ENCODE assay signal across 20 cellular contexts in the genomic region with DNA sequence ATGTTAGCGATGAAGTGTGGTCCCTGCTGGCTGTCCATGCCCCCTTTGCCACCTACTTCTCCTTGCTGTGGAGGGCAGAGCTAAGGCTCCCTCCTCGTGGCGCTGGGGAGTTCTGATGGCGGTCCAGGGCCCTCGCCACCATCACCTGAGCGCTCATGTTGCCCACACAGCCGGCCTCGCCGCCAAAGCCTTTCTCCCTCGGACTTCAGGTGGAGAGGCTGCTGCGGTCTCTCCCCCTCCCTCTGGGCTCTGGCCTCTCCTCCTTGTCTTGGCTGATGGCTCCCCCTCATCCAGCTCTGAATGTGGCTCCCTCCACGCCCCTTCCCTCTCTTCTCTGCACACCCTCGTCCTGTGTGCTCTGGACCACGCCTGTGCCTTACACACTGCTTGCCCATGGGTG. TPM values are rescaled to one million over a fixed set of nuclear protein-coding genes. Genes with fewer than 3 reads are reported as not detected.
DNase-seq lines count a peak whose midpoint lies in the region; ATAC-seq, FAIRE-seq and TF ChIP-seq lines count a peak whose summit lies in the region.
"Had no signal": no experiment of that assay in that cellular context is flagged by ENCODE, and none has a peak within 500 bp of the region (broad histone marks: within the 10 kb centered on the region; RNA-seq: fewer than 3 reads in every experiment).

No MANE protein-coding gene starts in this region.

- no peak overlapping the region; a peak in 1 of 7 replicates for H3K9ac ChIP-seq in H1 (replicated peaks in 1 of 4; ENCODE audit: extremely low read depth in 1 of 4, low read depth in 3 of 4, low read length in 3 of 4)

- H2AFZ ChIP-seq in H1 (ENCODE audit: low read length), result no peak overlapping the region
- H2AFZ ChIP-seq in GM23338, result no peak overlapping the region

- CTCF ChIA-PET in activated CD4-positive, alpha-beta T cell treated with anti-CD3 and anti-CD28 coated beads, Interleukin-2, amount 10 ng/mL, durations not matched to agents 7 days and 5 days (lab: Charles Lee), result interaction anchor here (1.1 kb wide), 1 partner anchor 17 kb away, joined by 4 read pairs; no protein-coding TSS in a partner anchor
- CTCF ChIA-PET in CD8-positive, alpha-beta T cell (lab: Charles Lee), result no interaction called here
- CTCF ChIA-PET in H1 (lab: Charles Lee; ENCODE audit: partially characterized antibody), result interaction anchor here (0.8 to 1.2 kb wide), 5 partner anchors 13 to 62 kb away, joined by 3 to 4 read pairs (median 3); no protein-coding TSS in a partner anchor

- no peak for TF ChIP-seq EP300 in H1 (IDR thresholded peaks at IDR 0.05; ENCODE audit: borderline replicate concordance in 1 of 2, low read depth in 2 of 2, low read length in 2 of 2)

- H3K79me2 ChIP-seq in H1 (ENCODE audit: control insufficient read depth in 1 of 2, insufficient read depth in 2 of 2, low read length in 2 of 2) (no peaks in the 10 kb centered on the region), GM23338 (replicated peaks; ENCODE audit: insufficient read depth) (no peaks in the 10 kb centered on the region)

- no peak for FAIRE-seq in H1 (lab: Jason Lieb, UNC)
- FAIRE-seq: A204.1 had no signal

- peaks cover 8% of the 10 kb centered on the region for H3K9me3 Mint-ChIP-seq in activated CD4-positive, alpha-beta T cell treated with anti-CD3 and anti-CD28 coated beads, Interleukin-2, amount 10 ng/mL, durations not matched to agents 24 days and 14 days
- H3K9me3 Mint-ChIP-seq in activated CD4-positive, alpha-beta T cell treated with anti-CD3 and anti-CD28 coated beads, Interleukin-2, amount 10 ng/mL, durations not matched to agents 7 days and 5 days, result peaks cover 3% of the 10 kb centered on the region
- no peaks in the 10 kb centered on the region for H3K9me3 Mint-ChIP-seq in CD8-positive, alpha-beta T cell
- H3K9me3 Mint-ChIP-seq in GM23338, result peaks cover 14% of the 10 kb centered on the region

- no peaks in the 10 kb centered on the region for H3K9me3 ChIP-seq in CD8-positive, alpha-beta T cell (ENCODE audit: low read length)
- H3K9me3 ChIP-seq in H1 (ENCODE audit: insufficient read depth in 2 of 2, low read depth in 1 of 2, low read length in 1 of 2), result peaks cover 0 to 5% of the 10 kb centered on the region in 2 experiments; a peak in 2 of 4 replicates
- H3K9me3 ChIP-seq: transverse colon had no signal

- H3K27me3 Mint-ChIP-seq in activated CD4-positive, alpha-beta T cell treated with anti-CD3 and anti-CD28 coated beads, Interleukin-2, amount 10 ng/mL, durations not matched to agents 24 days and 14 days, result peaks cover 17% of the 10 kb centered on the region
- peaks cover 12% of the 10 kb centered on the region for H3K27me3 Mint-ChIP-seq in activated CD4-positive, alpha-beta T cell treated with anti-CD3 and anti-CD28 coated beads, Interleukin-2, amount 10 ng/mL, durations not matched to agents 7 days and 5 days
- no peaks in the 10 kb centered on the region for H3K27me3 Mint-ChIP-seq in CD8-positive, alpha-beta T cell (ENCODE audit: low read depth)
- peaks cover 8% of the 10 kb centered on the region for H3K27me3 Mint-ChIP-seq in GM23338 (ENCODE audit: insufficient read depth, low read depth, poor library complexity)

- H2BK5ac ChIP-seq in H1 (ENCODE audit: low read depth, low read length), result no peak overlapping the region

- H3K56ac ChIP-seq in H1 (replicated peaks; ENCODE audit: insufficient read length, low read depth, low read length), result no peak overlapping the region

- POLR2A ChIA-PET in activated CD4-positive, alpha-beta T cell treated with anti-CD3 and anti-CD28 coated beads, Interleukin-2, amount 10 ng/mL, durations not matched to agents 7 days and 5 days (lab: Charles Lee), result no interaction called here
- POLR2A ChIA-PET in CD8-positive, alpha-beta T cell (lab: Charles Lee), result no interaction called here
- POLR2A ChIA-PET in H1 (lab: Charles Lee; ENCODE audit: partially characterized antibody), result interaction anchor here (0.6 to 1.1 kb wide), 2 partner anchors 10 to 30 kb away, joined by 3 read pairs; no protein-coding TSS in a partner anchor

- H3K4me3 Mint-ChIP-seq in activated CD4-positive, alpha-beta T cell treated with anti-CD3 and anti-CD28 coated beads, Interleukin-2, amount 10 ng/mL, durations not matched to agents 24 days and 14 days, result no peak overlapping the region
- H3K4me3 Mint-ChIP-seq in activated CD4-positive, alpha-beta T cell treated with anti-CD3 and anti-CD28 coated beads, Interleukin-2, amount 10 ng/mL, durations not matched to agents 7 days and 5 days, result no peak overlapping the region
- H3K4me3 Mint-ChIP-seq in CD8-positive, alpha-beta T cell, result no peak overlapping the region
- no peak overlapping the region for H3K4me3 Mint-ChIP-seq in GM23338

- H2BK20ac ChIP-seq in H1 (ENCODE audit: low read length), result peak overlapping the region; percentile 61; the same call in 1 of the 2 replicates

- no peak for TF ChIP-seq RAD21 in H1 (IDR thresholded peaks at IDR 0.05 in 1 of 2, conservative IDR thresholded peaks at IDR 0.05 in 1 of 2; ENCODE audit: low read depth in 2 of 2, low read length in 2 of 2)

- no peak overlapping the region for H2BK120ac ChIP-seq in H1 (replicated peaks; ENCODE audit: low read depth, low read length)

- H3K4ac ChIP-seq in H1 (replicated peaks; ENCODE audit: insufficient read length, low read depth, low read length), result no peak overlapping the region

- no peak overlapping the region for H3K14ac ChIP-seq in H1 (ENCODE audit: insufficient read length)

- no peak overlapping the region for H3K23ac ChIP-seq in H1 (ENCODE audit: insufficient read length)

- H3K27ac Mint-ChIP-seq in activated CD4-positive, alpha-beta T cell treated with anti-CD3 and anti-CD28 coated beads, Interleukin-2, amount 10 ng/mL, durations not matched to agents 24 days and 14 days, result peak overlapping the region; percentile 23
- H3K27ac Mint-ChIP-seq in activated CD4-positive, alpha-beta T cell treated with anti-CD3 and anti-CD28 coated beads, Interleukin-2, amount 10 ng/mL, durations not matched to agents 7 days and 5 days, result no peak overlapping the region
- peak overlapping the region; percentile 88 for H3K27ac Mint-ChIP-seq in CD8-positive, alpha-beta T cell
- H3K27ac Mint-ChIP-seq in GM23338, result no peak overlapping the region

- H3K9me2 ChIP-seq in GM23338 (ENCODE audit: insufficient read depth), result no peaks in the 10 kb centered on the region

- no peak overlapping the region; the same call in 1 of the 2 replicates for H4K8ac ChIP-seq in H1 (ENCODE audit: extremely low read depth, insufficient read depth, low read length)

- H3K27ac ChIP-seq in CD8-positive, alpha-beta T cell (ENCODE audit: low read depth, low read length), result no peak overlapping the region
- H3K27ac ChIP-seq in H1 (ENCODE audit: low read depth, low read length) (no peak overlapping the region), GM23338 (ENCODE audit: low read depth) (no peak overlapping the region)
- H3K27ac ChIP-seq: foreskin keratinocyte, transverse colon had no signal

- H4K91ac ChIP-seq in H1 (replicated peaks; ENCODE audit: insufficient read length, low read length), result no peak overlapping the region

- H3K23me2 ChIP-seq in H1 (ENCODE audit: low read depth, low read length), result no peaks in the 10 kb centered on the region

- no peaks in the 10 kb centered on the region for H3K79me1 ChIP-seq in H1 (ENCODE audit: low read depth, low read length)

- H3K18ac ChIP-seq in H1 (ENCODE audit: extremely low read depth, low read length), result no peak overlapping the region

- TF ChIP-seq CTCF in CD8-positive, alpha-beta T cell (IDR thresholded peaks at IDR 0.05), result no peak
- no peak for TF ChIP-seq CTCF in H1 (IDR thresholded peaks at IDR 0.05; ENCODE audit: control extremely low read depth in 1 of 3, insufficient read depth in 1 of 3, low read depth in 1 of 3, low read length in 3 of 3)
- TF ChIP-seq CTCF in GM23338 (conservative IDR thresholded peaks at IDR 0.05; ENCODE audit: low read depth in 2 of 2), result no peak

- WGBS in H1 (ENCODE audit: extremely low coverage in 1 of 2, insufficient coverage in 1 of 2, insufficient read length in 1 of 2, insufficient replicate concordance in 2 of 2, low coverage in 1 of 2, low lambda C conversion rate in 2 of 2, missing lambda C conversion rate in 1 of 2), 2 experiments, result 94% methylated on average over 14 of the region's 14 CpGs; no CpG with 5 or more reads in 1 of the 2 experiments

- H3F3A ChIP-seq in GM23338 (replicated peaks; ENCODE audit: low read depth), result no peaks in the 10 kb centered on the region

- no peaks in the 10 kb centered on the region for H3K36me3 Mint-ChIP-seq in activated CD4-positive, alpha-beta T cell treated with anti-CD3 and anti-CD28 coated beads, Interleukin-2, amount 10 ng/mL, durations not matched to agents 24 days and 14 days (ENCODE audit: low read depth)
- H3K36me3 Mint-ChIP-seq in activated CD4-positive, alpha-beta T cell treated with anti-CD3 and anti-CD28 coated beads, Interleukin-2, amount 10 ng/mL, durations not matched to agents 7 days and 5 days (ENCODE audit: low read depth), result no peaks in the 10 kb centered on the region
- no peaks in the 10 kb centered on the region for H3K36me3 Mint-ChIP-seq in CD8-positive, alpha-beta T cell
- peaks cover 4% of the 10 kb centered on the region; the same call in 2 of the 3 replicates for H3K36me3 Mint-ChIP-seq in GM23338 (ENCODE audit: low read depth)

- H3K27me3 ChIP-seq in CD8-positive, alpha-beta T cell (ENCODE audit: insufficient read depth, low read length), result no peaks in the 10 kb centered on the region
- peaks cover 0 to 2% (median under 1%) of the 10 kb centered on the region in 4 experiments; a peak in 2 of 7 replicates for H3K27me3 ChIP-seq in H1 (replicated peaks in 1 of 4; ENCODE audit: control insufficient read depth in 3 of 4, extremely low read depth in 1 of 4, insufficient read depth in 3 of 4, low read length in 3 of 4)
- no peaks in the 10 kb centered on the region for H3K27me3 ChIP-seq in GM23338 (ENCODE audit: insufficient read depth)
- H3K27me3 ChIP-seq: foreskin keratinocyte, transverse colon had no signal

- intact Hi-C loops in activated CD4-positive, alpha-beta T cell treated with anti-CD3 and anti-CD28 coated beads, Interleukin-2, amount 10 ng/mL, durations not matched to agents 24 days and 14 days (cut with micrococcal nuclease), result loop anchor here (5.0 to 10.0 kb wide), 3 partner anchors 57 to 433 kb away; no protein-coding TSS in a partner anchor
- intact Hi-C loops in CD8-positive, alpha-beta T cell (cut with DNase I, micrococcal nuclease), result loop anchor here (5.0 to 10.0 kb wide), 3 partner anchors 151 to 433 kb away; a partner anchor contains a TSS
- intact Hi-C loops in posterior vena cava (cut with DNase I), result no loop called here

- no peak overlapping the region for H4K5ac ChIP-seq in H1 (ENCODE audit: insufficient read length, low read depth, low read length)

- H3K4me2 ChIP-seq in H1 (ENCODE audit: insufficient read depth in 1 of 2, low read depth in 2 of 2, low read length in 2 of 2), result no peak overlapping the region
- no peak overlapping the region for H3K4me2 ChIP-seq in GM23338

- no peak for ATAC-seq in CD8-positive, alpha-beta T cell
- ATAC-seq in HG03097 (IDR thresholded peaks at IDR 0.05; ENCODE audit: low FRiP score, unreplicated experiment), result no peak
- ATAC-seq in GM23338, result no peak
- ATAC-seq in GM19463 (IDR thresholded peaks at IDR 0.05; ENCODE audit: unreplicated experiment), result no peak
- ATAC-seq: foreskin keratinocyte had no signal

- no peaks in the 10 kb centered on the region for H3K36me3 ChIP-seq in CD8-positive, alpha-beta T cell (ENCODE audit: insufficient read depth, low read length)
- no peaks in the 10 kb centered on the region for H3K36me3 ChIP-seq in H1 (ENCODE audit: control insufficient read depth in 2 of 4, insufficient read depth in 4 of 4, low read length in 3 of 4)
- H3K36me3 ChIP-seq in GM23338 (ENCODE audit: insufficient read depth), result no peaks in the 10 kb centered on the region
- H3K36me3 ChIP-seq: HAP-1, transverse colon had no signal

- peaks cover 17% of the 10 kb centered on the region for H3K4me1 Mint-ChIP-seq in activated CD4-positive, alpha-beta T cell treated with anti-CD3 and anti-CD28 coated beads, Interleukin-2, amount 10 ng/mL, durations not matched to agents 24 days and 14 days
- H3K4me1 Mint-ChIP-seq in activated CD4-positive, alpha-beta T cell treated with anti-CD3 and anti-CD28 coated beads, Interleukin-2, amount 10 ng/mL, durations not matched to agents 7 days and 5 days, result peaks cover 25% of the 10 kb centered on the region
- peaks cover 24% of the 10 kb centered on the region for H3K4me1 Mint-ChIP-seq in CD8-positive, alpha-beta T cell (ENCODE audit: low read depth)
- no peaks in the 10 kb centered on the region for H3K4me1 Mint-ChIP-seq in GM23338

- H4K20me1 ChIP-seq in H1 (replicated peaks in 1 of 2; ENCODE audit: control insufficient read depth in 1 of 2, insufficient read depth in 2 of 2, low read length in 2 of 2) (no peaks in the 10 kb centered on the region), GM23338 (replicated peaks; ENCODE audit: insufficient read depth) (no peaks in the 10 kb centered on the region)

- no peak overlapping the region for H3K4me3 ChIP-seq in CD8-positive, alpha-beta T cell (ENCODE audit: low read depth, low read length)
- H3K4me3 ChIP-seq in H1 (ENCODE audit: extremely low read depth in 1 of 4, insufficient read depth in 2 of 4, low read depth in 3 of 4, low read length in 4 of 4), result no peak overlapping the region
- H3K4me3 ChIP-seq in GM23338, result no peak overlapping the region
- H3K4me3 ChIP-seq: HAP-1, transverse colon had no signal

- peak overlapping the region; percentile 56; the same call in 1 of the 2 replicates for H2BK12ac ChIP-seq in H1 (ENCODE audit: low read depth, low read length)

- H3K4me1 ChIP-seq in CD8-positive, alpha-beta T cell (ENCODE audit: insufficient read depth, low read length), result peaks cover 26% of the 10 kb centered on the region
- no peaks in the 10 kb centered on the region for H3K4me1 ChIP-seq in H1 (replicated peaks in 1 of 4; ENCODE audit: control insufficient read depth in 3 of 4, insufficient read depth in 4 of 4, low read length in 3 of 4)
- no peaks in the 10 kb centered on the region for H3K4me1 ChIP-seq in GM23338 (ENCODE audit: insufficient read depth)
- H3K4me1 ChIP-seq: HAP-1 had no signal

- no peak for DNase-seq in activated CD4-positive, alpha-beta T cell treated with anti-CD3 and anti-CD28 coated beads, Interleukin-2, amount 10 ng/mL, durations not matched to agents 24 days and 14 days
- no peak for DNase-seq in activated CD4-positive, alpha-beta T cell treated with anti-CD3 and anti-CD28 coated beads, Interleukin-2, amount 10 ng/mL, durations not matched to agents 7 days and 5 days
- DNase-seq in CD8-positive, alpha-beta T cell, result peak in 1 of 7 experiments; percentile 41
- DNase-seq in H1 (ENCODE audit: low read depth in 1 of 2, low spot score in 2 of 2), result no peak
- peak; percentile 42 for DNase-seq in posterior vena cava (ENCODE audit: low spot score)
- DNase-seq in GM23338 (ENCODE audit: low spot score), result no peak
- DNase-seq: activated CD4-positive, alpha-beta T cell treated with anti-CD3 and anti-CD28 coated beads for 1 hour; anterior cingulate cortex; C1 segment of cervical spinal cord; foreskin keratinocyte; hypothalamus; KG1; kidney glomerular epithelial cell; NCI-H2081; NCI-H510A treated with DMSO at 0.1 percent for 48 hours; transverse colon had no signal

- H2BK15ac ChIP-seq in H1 (ENCODE audit: low read length), result no peak overlapping the region

- no peak overlapping the region for H2AK5ac ChIP-seq in H1 (ENCODE audit: low read depth, low read length)

- no peak for TF ChIP-seq POLR2A in H1 (IDR thresholded peaks at IDR 0.05; ENCODE audit: control extremely low read depth in 1 of 2, low read depth in 2 of 2, low read length in 2 of 2)

RNA-seq across cellular contexts. Expression of a gene that starts 14.5 kb away (rescaled TPM):
- total RNA-seq in activated CD4-positive, alpha-beta T cell treated with anti-CD3 and anti-CD28 coated beads, Interleukin-2, amount 10 ng/mL, durations not matched to agents 24 days and 14 days, result 93.2 and 95.6 TPM in 2 replicates
- 10 to 100 TPM; 69.5 to 77.0 TPM for total RNA-seq in activated CD4-positive, alpha-beta T cell treated with anti-CD3 and anti-CD28 coated beads, Interleukin-2, amount 10 ng/mL, durations not matched to agents 7 days and 5 days
- total RNA-seq in CD8-positive, alpha-beta T cell, result 10 to 100 TPM; 28.8 to 29.1 TPM
- total RNA-seq in H1 (2021; fragmentation: NEBNext Ultra II Directional; extraction: Animal tissue kit (Norgen Biotek cat#: 25700)), result 260 and 266 TPM in 2 replicates
- 107 and 168 TPM in 2 replicates for polyA plus RNA-seq in H1 (2011; rRNA removed)
- 145 TPM for polyA plus RNA-seq in H1 (2011; cell fraction: cytosol; rRNA removed)
- polyA plus RNA-seq in H1 (2011; cell fraction: nucleus; rRNA removed), result 161 TPM
- polyA plus RNA-seq in H1 (2012, experiment 1 of 2), result 129 to 148 TPM (median 136 TPM) in 4 replicates
- 146 TPM for polyA plus RNA-seq in H1 (2012, experiment 2 of 2)
- 245 TPM for polyA plus RNA-seq in H1 (2013, experiment 1 of 2)
- polyA plus RNA-seq in H1 (2013, experiment 2 of 2), result 311 TPM
- polyA minus RNA-seq in H1 (2011; rRNA and poly(A)+ RNA removed), result 76.4 and 90.5 TPM in 2 replicates
- polyA minus RNA-seq in H1 (2011; cell fraction: cytosol; rRNA and poly(A)+ RNA removed), result 92.9 TPM
- polyA minus RNA-seq in H1 (2011; cell fraction: nucleus; rRNA and poly(A)+ RNA removed), result 64.8 TPM
- total RNA-seq in posterior vena cava, result 10 to 100 TPM; 30.8 to 36.9 TPM
- total RNA-seq in GM23338 (2014; rRNA removed; shearing (Covaris generic)), result 255 and 263 TPM in 2 replicates
- 75.0 and 78.0 TPM in 2 replicates for polyA plus RNA-seq in GM23338 (2016; fragmentation: Nextera tagmentation; extraction: Ambion mirVana)

Comparison
In these comparisons a context has a peak if more than half of its experiments do, and no peak if none do; other contexts are left out.
1. H3K27ac Mint-ChIP-seq: peak in activated CD4-positive, alpha-beta T cell treated with anti-CD3 and anti-CD28 coated beads, Interleukin-2, amount 10 ng/mL, durations not matched to agents 24 days and 14 days (single experiment) and CD8-positive, alpha-beta T cell (single experiment); none in activated CD4-positive, alpha-beta T cell treated with anti-CD3 and anti-CD28 coated beads, Interleukin-2, amount 10 ng/mL, durations not matched to agents 7 days and 5 days (single experiment) and GM23338 (single experiment).
2. intact Hi-C loops: an anchor here in activated CD4-positive, alpha-beta T cell treated with anti-CD3 and anti-CD28 coated beads, Interleukin-2, amount 10 ng/mL, durations not matched to agents 24 days and 14 days (5.0 to 10.0 kb wide) and CD8-positive, alpha-beta T cell (5.0 to 10.0 kb wide); none called in posterior vena cava.